7 cellular contexts compared by ENCODE assay signal in genomic region chr13:23967792-23968191, GRCh38.
A peak's percentile ranks its signal among the peaks of the same experiment; 100 is the strongest.
DNase-seq lines count a peak whose midpoint lies in the region; ATAC-seq and TF ChIP-seq lines count a peak whose summit lies in the region.
"Not testable (repeated sequence)": the region's sequence is repeated elsewhere in the genome, so short reads cannot be mapped to it uniquely, and the experiment has no call there.

No MANE protein-coding gene starts in this region.

- not testable (repeated sequence) for H3K27me3 Mint-ChIP-seq in CD4-positive, alpha-beta T cell; T-cell; activated CD4-positive, alpha-beta T cell treated with anti-CD3 and anti-CD28 coated beads, Interleukin-2, amount 10 ng/mL, durations not matched to agents 24 days and 14 days; activated T-helper 17 cell treated with anti-CD3 and anti-CD28 coated beads, Interleukin-2, amount 50 U/mL, for 72 hours; activated naive CD8-positive, alpha-beta T cell treated with anti-CD3 and anti-CD28 coated beads, Interleukin-2, amount 10 ng/mL, durations not matched to agents 7 days and 5 days; naive thymus-derived CD4-positive, alpha-beta T cell

- peak overlapping the region; percentile 24 for H3K27ac Mint-ChIP-seq in CD4-positive, alpha-beta T cell
- peak overlapping the region; percentile 80 to 86 for H3K27ac Mint-ChIP-seq in T-cell
- peak overlapping the region; percentile 58 for H3K27ac Mint-ChIP-seq in activated CD4-positive, alpha-beta T cell treated with anti-CD3 and anti-CD28 coated beads, Interleukin-2, amount 10 ng/mL, durations not matched to agents 24 days and 14 days
- H3K27ac Mint-ChIP-seq in activated T-helper 17 cell treated with anti-CD3 and anti-CD28 coated beads, Interleukin-2, amount 50 U/mL, for 72 hours, result peak overlapping the region; percentile 8
- H3K27ac Mint-ChIP-seq in activated naive CD8-positive, alpha-beta T cell treated with anti-CD3 and anti-CD28 coated beads, Interleukin-2, amount 10 ng/mL, durations not matched to agents 7 days and 5 days, result peak overlapping the region; percentile 77
- H3K27ac Mint-ChIP-seq in naive thymus-derived CD4-positive, alpha-beta T cell, result peak overlapping the region in 4 of 9 donors; percentile 69 to 88 (median 78)

- CTCF ChIA-PET in CD4-positive, alpha-beta T cell (lab: Charles Lee); T-cell (lab: Charles Lee): not testable (repeated sequence)
- CTCF ChIA-PET in naive thymus-derived CD4-positive, alpha-beta T cell (lab: Charles Lee), result interaction anchor here (0.9 kb wide), 1 partner anchor 67 kb away, joined by 4 read pairs; no protein-coding TSS in a partner anchor

- not testable (repeated sequence) for H3K4me3 ChIP-seq in naive thymus-derived CD4-positive, alpha-beta T cell (ENCODE audit: low read length)

- H3K4me3 Mint-ChIP-seq in CD4-positive, alpha-beta T cell, result peak overlapping the region; percentile 45
- H3K4me3 Mint-ChIP-seq in T-cell, result peak overlapping the region in 2 of 3 donors; percentile 19 to 62
- H3K4me3 Mint-ChIP-seq in activated CD4-positive, alpha-beta T cell treated with anti-CD3 and anti-CD28 coated beads, Interleukin-2, amount 10 ng/mL, durations not matched to agents 24 days and 14 days, result peak overlapping the region; percentile 59
- peak overlapping the region; percentile 31 for H3K4me3 Mint-ChIP-seq in activated T-helper 17 cell treated with anti-CD3 and anti-CD28 coated beads, Interleukin-2, amount 50 U/mL, for 72 hours
- peak overlapping the region; percentile 61 for H3K4me3 Mint-ChIP-seq in activated naive CD8-positive, alpha-beta T cell treated with anti-CD3 and anti-CD28 coated beads, Interleukin-2, amount 10 ng/mL, durations not matched to agents 7 days and 5 days
- peak overlapping the region in 8 of 10 donors; percentile 10 to 69 (median 56) for H3K4me3 Mint-ChIP-seq in naive thymus-derived CD4-positive, alpha-beta T cell

- H3K27me3 ChIP-seq in CD4-positive, alpha-beta T cell (ENCODE audit: control insufficient read depth, insufficient read depth, low read length); naive thymus-derived CD4-positive, alpha-beta T cell (ENCODE audit: control insufficient read depth in 2 of 2, insufficient read depth in 2 of 2, low read length in 2 of 2): not testable (repeated sequence)

- POLR2A ChIA-PET in CD4-positive, alpha-beta T cell (lab: Charles Lee); T-cell (lab: Charles Lee); activated naive CD8-positive, alpha-beta T cell treated with anti-CD3 and anti-CD28 coated beads, Interleukin-2, amount 10 ng/mL, durations not matched to agents 7 days and 5 days (lab: Charles Lee); naive thymus-derived CD4-positive, alpha-beta T cell (lab: Charles Lee): not testable (repeated sequence)

- H3K9me3 ChIP-seq in CD4-positive, alpha-beta T cell (ENCODE audit: control insufficient read depth, low read length); naive thymus-derived CD4-positive, alpha-beta T cell (ENCODE audit: control insufficient read depth in 2 of 3, low read length in 3 of 3): not testable (repeated sequence)

- intact Hi-C loops in CD4-positive, alpha-beta T cell (cut with DNase I, micrococcal nuclease), result not testable (repeated sequence)
- intact Hi-C loops in activated CD4-positive, alpha-beta T cell treated with anti-CD3 and anti-CD28 coated beads, Interleukin-2, amount 10 ng/mL, durations not matched to agents 24 days and 14 days (cut with micrococcal nuclease), result loop anchor here (2.0 to 10.0 kb wide), 3 partner anchors 13 to 593 kb away; no protein-coding TSS in a partner anchor
- intact Hi-C loops in naive thymus-derived CD4-positive, alpha-beta T cell (cut with micrococcal nuclease), result loop anchor here (1.0 to 5.0 kb wide), 6 partner anchors 13 to 501 kb away; partner anchors contain the start of genes SPATA13 (in 2 of the 2) and MIPEP (in 1 of the 2)

- H3K9me3 Mint-ChIP-seq in CD4-positive, alpha-beta T cell; T-cell; activated CD4-positive, alpha-beta T cell treated with anti-CD3 and anti-CD28 coated beads, Interleukin-2, amount 10 ng/mL, durations not matched to agents 24 days and 14 days; activated T-helper 17 cell treated with anti-CD3 and anti-CD28 coated beads, Interleukin-2, amount 50 U/mL, for 72 hours; activated naive CD8-positive, alpha-beta T cell treated with anti-CD3 and anti-CD28 coated beads, Interleukin-2, amount 10 ng/mL, durations not matched to agents 7 days and 5 days; naive thymus-derived CD4-positive, alpha-beta T cell: not testable (repeated sequence)

- not testable (repeated sequence) for H3K36me3 ChIP-seq in naive thymus-derived CD4-positive, alpha-beta T cell (ENCODE audit: control insufficient read depth in 2 of 3, insufficient read depth in 3 of 3, low read length in 3 of 3)

- H3K36me3 Mint-ChIP-seq in CD4-positive, alpha-beta T cell (ENCODE audit: low read depth); T-cell; activated CD4-positive, alpha-beta T cell treated with anti-CD3 and anti-CD28 coated beads, Interleukin-2, amount 10 ng/mL, durations not matched to agents 24 days and 14 days (ENCODE audit: low read depth); activated T-helper 17 cell treated with anti-CD3 and anti-CD28 coated beads, Interleukin-2, amount 50 U/mL, for 72 hours (ENCODE audit: low read depth); activated naive CD8-positive, alpha-beta T cell treated with anti-CD3 and anti-CD28 coated beads, Interleukin-2, amount 10 ng/mL, durations not matched to agents 7 days and 5 days; naive thymus-derived CD4-positive, alpha-beta T cell: not testable (repeated sequence)

- not testable (repeated sequence) for ATAC-seq in CD4-positive, alpha-beta T cell (ENCODE audit: poor library complexity); T-cell (replicated peaks in 1 of 4); activated T-helper 17 cell treated with anti-CD3 and anti-CD28 coated beads, Interleukin-2, amount 50 U/mL, for 72 hours (replicated peaks); activated naive CD8-positive, alpha-beta T cell treated with anti-CD3 and anti-CD28 coated beads, Interleukin-2, amount 10 ng/mL, durations not matched to agents 7 days and 5 days (ENCODE audit: low read depth); naive thymus-derived CD4-positive, alpha-beta T cell

- not testable (repeated sequence) for TF ChIP-seq CTCF in CD4-positive, alpha-beta T cell (IDR thresholded peaks at IDR 0.05)

- not testable (repeated sequence) for H3K4me1 ChIP-seq in naive thymus-derived CD4-positive, alpha-beta T cell (ENCODE audit: control insufficient read depth in 2 of 2, insufficient read depth in 2 of 2, low read length in 2 of 2)

- H3K27ac ChIP-seq in CD4-positive, alpha-beta T cell (ENCODE audit: low read depth, low read length); naive thymus-derived CD4-positive, alpha-beta T cell (ENCODE audit: low read depth, low read length): not testable (repeated sequence)

- not testable (repeated sequence) for DNase-seq in CD4-positive, alpha-beta T cell; T-cell; activated CD4-positive, alpha-beta T cell treated with anti-CD3 and anti-CD28 coated beads, Interleukin-2, amount 10 ng/mL, durations not matched to agents 24 days and 14 days; activated naive CD8-positive, alpha-beta T cell treated with anti-CD3 and anti-CD28 coated beads, Interleukin-2, amount 10 ng/mL, durations not matched to agents 7 days and 5 days; naive thymus-derived CD4-positive, alpha-beta T cell
- DNase-seq in activated CD8-positive, alpha-beta memory T cell treated with anti-CD3 and anti-CD28 coated beads for 24 hours, result peak; percentile 49

- peaks cover 13% of the 10 kb centered on the region for H3K4me1 Mint-ChIP-seq in CD4-positive, alpha-beta T cell (ENCODE audit: low read depth)
- peaks cover 12 to 21% (median 14%) of the 10 kb centered on the region in 3 donors for H3K4me1 Mint-ChIP-seq in T-cell
- H3K4me1 Mint-ChIP-seq in activated CD4-positive, alpha-beta T cell treated with anti-CD3 and anti-CD28 coated beads, Interleukin-2, amount 10 ng/mL, durations not matched to agents 24 days and 14 days, result peaks cover 39% of the 10 kb centered on the region
- H3K4me1 Mint-ChIP-seq in activated T-helper 17 cell treated with anti-CD3 and anti-CD28 coated beads, Interleukin-2, amount 50 U/mL, for 72 hours, result peaks cover 36% of the 10 kb centered on the region
- H3K4me1 Mint-ChIP-seq in activated naive CD8-positive, alpha-beta T cell treated with anti-CD3 and anti-CD28 coated beads, Interleukin-2, amount 10 ng/mL, durations not matched to agents 7 days and 5 days, result peaks cover 14% of the 10 kb centered on the region
- H3K4me1 Mint-ChIP-seq in naive thymus-derived CD4-positive, alpha-beta T cell, result peaks cover 6 to 39% (median 18%) of the 10 kb centered on the region in 7 donors
